ENCODE assay signal across 27 cellular contexts in the genomic region with DNA sequence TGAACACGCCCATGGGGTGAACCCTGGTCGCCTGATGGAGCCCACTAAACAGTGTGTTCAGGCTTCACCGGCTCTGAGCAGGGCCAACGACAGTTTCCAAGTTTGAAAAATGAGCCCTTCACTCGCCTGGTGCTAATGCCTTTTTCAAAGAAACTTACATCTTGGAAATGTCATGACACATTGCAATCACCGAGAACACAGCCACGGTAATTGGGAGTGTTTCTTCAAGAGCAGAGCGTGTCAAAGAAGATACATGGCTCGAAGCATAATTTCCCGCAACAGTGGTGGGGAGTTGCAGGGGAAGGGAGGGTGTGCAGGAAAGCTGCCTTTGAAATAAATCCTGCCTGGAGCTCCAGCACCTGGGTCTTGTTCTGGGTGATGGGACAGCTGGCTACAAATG.
"Had no signal": no experiment of that assay in that cellular context is flagged by ENCODE, and none has a peak within 500 bp of the region (broad histone marks: within the 10 kb centered on the region; RNA-seq: fewer than 3 reads in every experiment).

No MANE protein-coding gene starts in this region.

- ATAC-seq: naive thymus-derived CD4-positive, alpha-beta T cell; natural killer cell; pancreas; right cardiac atrium; sciatic nerve; stimulated activated effector memory CD8-positive, alpha-beta T cell treated with anti-CD3 and anti-CD28 coated beads, Interleukin-12 subunit alpha, Interleukin-12 subunit beta, amount 100 ng/mL, for 72 hours; stimulated activated naive B cell treated with anti-CD40 and anti-IgM and Interleukin-4, amounts not matched to agents 10 μg/mL and 1 μg/mL and 100 μg/mL, for 72 hours had no signal

- H3K27me3 ChIP-seq: neutrophil, pancreas, spleen, stomach, thyroid gland, tibial nerve, upper lobe of left lung, vagina had no signal

- H3K4me1 Mint-ChIP-seq: naive thymus-derived CD4-positive, alpha-beta T cell; natural killer cell; stimulated activated effector memory CD8-positive, alpha-beta T cell treated with anti-CD3 and anti-CD28 coated beads, Interleukin-12 subunit alpha, Interleukin-12 subunit beta, amount 100 ng/mL, for 72 hours; stimulated activated naive B cell treated with anti-CD40 and anti-IgM and Interleukin-4, amounts not matched to agents 10 μg/mL and 1 μg/mL and 100 μg/mL, for 72 hours had no signal

- H3K4me1 ChIP-seq: pancreas, prostate gland, spleen, stomach, thyroid gland, tibial nerve, upper lobe of left lung, vagina had no signal

- H3K36me3 ChIP-seq: neutrophil, pancreas, prostate gland, spleen, stomach, thoracic aorta, thyroid gland, tibial nerve, upper lobe of left lung, vagina had no signal

- H3K27ac Mint-ChIP-seq: naive thymus-derived CD4-positive, alpha-beta T cell; natural killer cell; stimulated activated effector memory CD8-positive, alpha-beta T cell treated with anti-CD3 and anti-CD28 coated beads, Interleukin-12 subunit alpha, Interleukin-12 subunit beta, amount 100 ng/mL, for 72 hours; stimulated activated naive B cell treated with anti-CD40 and anti-IgM and Interleukin-4, amounts not matched to agents 10 μg/mL and 1 μg/mL and 100 μg/mL, for 72 hours; stimulated activated naive CD8-positive, alpha-beta T cell treated with anti-CD3 and anti-CD28 coated beads, Interleukin-15, Interleukin-2, amounts not matched to agents 100 ng/mL and 50 ng/mL, for 24 hours had no signal

- FAIRE-seq: pancreas had no signal

- H3K27ac ChIP-seq: neutrophil, pancreas, prostate gland, skin epidermis, spleen, stomach, thoracic aorta, thyroid gland, tibial nerve, upper lobe of left lung, vagina had no signal

- H3K4me3 Mint-ChIP-seq: naive thymus-derived CD4-positive, alpha-beta T cell; natural killer cell; neural crest cell; stimulated activated effector memory CD8-positive, alpha-beta T cell treated with anti-CD3 and anti-CD28 coated beads, Interleukin-12 subunit alpha, Interleukin-12 subunit beta, amount 100 ng/mL, for 72 hours; stimulated activated naive B cell treated with anti-CD40 and anti-IgM and Interleukin-4, amounts not matched to agents 10 μg/mL and 1 μg/mL and 100 μg/mL, for 72 hours; stimulated activated naive CD8-positive, alpha-beta T cell treated with anti-CD3 and anti-CD28 coated beads, Interleukin-15, Interleukin-2, amounts not matched to agents 100 ng/mL and 50 ng/mL, for 24 hours had no signal

- H3K27me3 Mint-ChIP-seq: naive thymus-derived CD4-positive, alpha-beta T cell; stimulated activated naive B cell treated with anti-CD40 and anti-IgM and Interleukin-4, amounts not matched to agents 10 μg/mL and 1 μg/mL and 100 μg/mL, for 72 hours; stimulated activated naive CD8-positive, alpha-beta T cell treated with anti-CD3 and anti-CD28 coated beads, Interleukin-15, Interleukin-2, amounts not matched to agents 100 ng/mL and 50 ng/mL, for 24 hours had no signal

- H3K4me2 ChIP-seq: smooth muscle cell had no signal

- H3K4me3 ChIP-seq: pancreas, prostate gland, skin epidermis, smooth muscle cell, spleen, stomach, thoracic aorta, thyroid gland, tibial nerve, upper lobe of left lung, vagina had no signal

- H3K36me3 Mint-ChIP-seq: naive thymus-derived CD4-positive, alpha-beta T cell; natural killer cell; stimulated activated effector memory CD8-positive, alpha-beta T cell treated with anti-CD3 and anti-CD28 coated beads, Interleukin-12 subunit alpha, Interleukin-12 subunit beta, amount 100 ng/mL, for 72 hours; stimulated activated naive B cell treated with anti-CD40 and anti-IgM and Interleukin-4, amounts not matched to agents 10 μg/mL and 1 μg/mL and 100 μg/mL, for 72 hours had no signal

- DNase-seq: naive thymus-derived CD4-positive, alpha-beta T cell; natural killer cell; nucleus accumbens; pancreas; right cardiac atrium; spleen; stimulated activated CD4-positive, alpha-beta T cell treated with anti-CD3 and anti-CD28 coated beads, Interleukin-12 subunit alpha, Interleukin-12 subunit beta, amount 100 ng/mL, for 4 hours; stimulated activated CD4-positive, alpha-beta T cell treated with anti-CD3 and anti-CD28 coated beads, Interleukin-1b, Interleukin-23, amount 100 ng/mL, for 48 hours; stimulated activated CD4-positive, alpha-beta T cell treated with anti-CD3 and anti-CD28 coated beads, Interleukin-4, amount 100 ng/mL, for 1 hour; stimulated activated CD4-positive, alpha-beta T cell treated with anti-CD3 and anti-CD28 coated beads, Interleukin-4, amount 100 ng/mL, for 4 hours; stimulated activated naive B cell treated with anti-CD40 and anti-IgM and Interleukin-4, amounts not matched to agents 10 μg/mL and 1 μg/mL and 100 μg/mL, for 72 hours; stimulated activated naive CD4-positive, alpha-beta T cell treated with Interleukin-2 at 50 U/mL for 16 hours; stomach; thyroid gland; trophoblast cell; upper lobe of left lung had no signal

- H3K9me3 ChIP-seq: neutrophil, pancreas, prostate gland, thoracic aorta, thyroid gland, vagina had no signal
